ENCODE assay signal across 8 cellular contexts in genomic region chr12:104478396-104479140, GRCh38. TPM values are rescaled to one million over a fixed set of nuclear protein-coding genes. Genes with fewer than 3 reads are reported as not detected.
DNase-seq lines count a peak whose midpoint lies in the region; ATAC-seq and TF ChIP-seq lines count a peak whose summit lies in the region.

No MANE protein-coding gene starts in this region.

- H3K27me3 Mint-ChIP-seq in activated T-cell treated with anti-CD3 and anti-CD28 coated beads, Interleukin-2, amount 50 U/mL, for 24 hours: no peaks in the 10 kb centered on the region
- H3K27me3 Mint-ChIP-seq in naive B cell: no peaks in the 10 kb centered on the region

- H3K9me3 Mint-ChIP-seq in activated T-cell treated with anti-CD3 and anti-CD28 coated beads, Interleukin-2, amount 50 U/mL, for 24 hours: no peaks in the 10 kb centered on the region
- H3K9me3 Mint-ChIP-seq in naive B cell: no peaks in the 10 kb centered on the region

- H3K4me1 Mint-ChIP-seq in activated T-cell treated with anti-CD3 and anti-CD28 coated beads, Interleukin-2, amount 50 U/mL, for 24 hours (ENCODE audit: low read depth): peaks cover 83% of the 10 kb centered on the region
- peaks cover 74 to 91% (median 87%) of the 10 kb centered on the region in 3 donors for H3K4me1 Mint-ChIP-seq in naive B cell

- peak overlapping the region; percentile 96 for H3K27ac Mint-ChIP-seq in activated T-cell treated with anti-CD3 and anti-CD28 coated beads, Interleukin-2, amount 50 U/mL, for 24 hours
- H3K27ac Mint-ChIP-seq in naive B cell: peak overlapping the region; percentile 94 to 99 (median 98)

- H3K4me3 ChIP-seq in GM06990 (replicated peaks; ENCODE audit: low read depth, low read length): peak overlapping the region; percentile 57

- DNase-seq in GM06990 (ENCODE audit: extremely low read depth, insufficient read length) (peak; percentile 61), naive B cell (peak; percentile 78), DMS153 treated with DMSO at 0.1 percent for 48 hours (lab: John Stamatoyannopoulos, UW; ENCODE audit: unreplicated experiment) (no peak), HK-2 (ENCODE audit: unreplicated experiment) (no peak), NCI-H1105 treated with DMSO at 0.1 percent for 48 hours (lab: John Stamatoyannopoulos, UW) (no peak)
- peak; percentile 48 for DNase-seq in activated T-cell treated with anti-CD3 and anti-CD28 coated beads, Interleukin-2, amount 50 U/mL, for 24 hours

- peaks cover 4% of the 10 kb centered on the region for H3K36me3 ChIP-seq in GM06990 (ENCODE audit: control insufficient read depth, insufficient read depth, low read length)

- peak overlapping the region; percentile 80 for H3K4me3 Mint-ChIP-seq in activated T-cell treated with anti-CD3 and anti-CD28 coated beads, Interleukin-2, amount 50 U/mL, for 24 hours
- peak overlapping the region; percentile 82 to 98 (median 91) for H3K4me3 Mint-ChIP-seq in naive B cell

- TF ChIP-seq CTCF in GM06990 (IDR thresholded peaks at IDR 0.05; ENCODE audit: insufficient read depth, low read length, poor library complexity, severe bottlenecking): no peak

- no peaks in the 10 kb centered on the region for H3K27me3 ChIP-seq in GM06990 (replicated peaks; ENCODE audit: control insufficient read depth, insufficient read depth, low read length)

- ATAC-seq in GM19468 (IDR thresholded peaks at IDR 0.05; ENCODE audit: extremely low read depth, unreplicated experiment) (peak; percentile 89), HG03521 (IDR thresholded peaks at IDR 0.05; ENCODE audit: unreplicated experiment) (peak; percentile 87), naive B cell (ENCODE audit: low read depth in 2 of 2) (peak; percentile 91)

- H3K36me3 Mint-ChIP-seq in activated T-cell treated with anti-CD3 and anti-CD28 coated beads, Interleukin-2, amount 50 U/mL, for 24 hours (ENCODE audit: low read depth): peaks cover 27% of the 10 kb centered on the region
- peaks cover 2 to 4% of the 10 kb centered on the region in 2 donors for H3K36me3 Mint-ChIP-seq in naive B cell

RNA-seq across cellular contexts. Expression of gene CHST11, which starts 21.8 kb away (rescaled TPM):
- polyA plus RNA-seq in naive B cell (ENCODE audit: low read depth in 6 of 6): 10 to 100 TPM; 39.8 to 63.6 (median 58.6) TPM

Comparison
In these comparisons a context has a peak if more than half of its experiments do, and no peak if none do; other contexts are left out.
1. DNase-seq: peak in GM06990 (single experiment), activated T-cell treated with anti-CD3 and anti-CD28 coated beads, Interleukin-2, amount 50 U/mL, for 24 hours (single experiment) and naive B cell (single experiment); none in DMS153 treated with DMSO at 0.1 percent for 48 hours (single experiment), HK-2 (single experiment) and NCI-H1105 treated with DMSO at 0.1 percent for 48 hours (single experiment).
2. Peak in every context shown above with its lines, with median percentiles within 50 percentile points of each other: ATAC-seq.